Comparison of ENCODE assay signal across 21 cellular contexts in genomic region chr20:30168800-30169138, GRCh38.
"Had no signal": no experiment of that assay in that cellular context is flagged by ENCODE, and none has a peak within 500 bp of the region (broad histone marks: within the 10 kb centered on the region; RNA-seq: fewer than 3 reads in every experiment).

No MANE protein-coding gene starts in this region.

- H3K27me3 Mint-ChIP-seq: naive B cell; stimulated activated naive B cell treated with anti-CD40 and anti-IgM and Interleukin-4, amounts not matched to agents 10 μg/mL and 1 μg/mL and 100 μg/mL, for 72 hours; stimulated activated naive CD8-positive, alpha-beta T cell treated with anti-CD3 and anti-CD28 coated beads, Interleukin-15, Interleukin-2, amounts not matched to agents 100 ng/mL and 50 ng/mL, for 24 hours had no signal

- H3K36me3 ChIP-seq: esophagus squamous epithelium, heart right ventricle, left lung, transverse colon, upper lobe of right lung, uterus had no signal

- H3K36me3 Mint-ChIP-seq: naive B cell; stimulated activated naive B cell treated with anti-CD40 and anti-IgM and Interleukin-4, amounts not matched to agents 10 μg/mL and 1 μg/mL and 100 μg/mL, for 72 hours had no signal

- H3K27ac Mint-ChIP-seq: mesothelial cell of epicardium; nephron; stimulated activated naive B cell treated with anti-CD40 and anti-IgM and Interleukin-4, amounts not matched to agents 10 μg/mL and 1 μg/mL and 100 μg/mL, for 72 hours; stimulated activated naive CD8-positive, alpha-beta T cell treated with anti-CD3 and anti-CD28 coated beads, Interleukin-15, Interleukin-2, amounts not matched to agents 100 ng/mL and 50 ng/mL, for 24 hours had no signal

- H3K4me3 ChIP-seq: coronary artery, esophagus squamous epithelium, left lung, mucosa of descending colon, psoas muscle, skin epidermis, transverse colon, upper lobe of right lung, uterus had no signal

- DNase-seq: dermis blood vessel endothelial cell, esophagus squamous epithelium, glutamatergic neuron, hippocampal formation, mesenchymal stem cell, psoas muscle, transverse colon had no signal

- ATAC-seq: left cardiac atrium, left lung, mucosa of descending colon, psoas muscle, right cardiac atrium, upper lobe of right lung had no signal

- H3K9me3 ChIP-seq: esophagus squamous epithelium, mucosa of descending colon, psoas muscle, transverse colon, upper lobe of right lung had no signal

- H3K27ac ChIP-seq: coronary artery, esophagus squamous epithelium, heart right ventricle, left lung, psoas muscle, skin epidermis, transverse colon, upper lobe of right lung, uterus had no signal

- H3K4me1 ChIP-seq: esophagus squamous epithelium, heart right ventricle, left lung, psoas muscle, transverse colon, upper lobe of right lung, uterus had no signal

- H3K4me1 Mint-ChIP-seq: mesothelial cell of epicardium, nephron had no signal

- H3K27me3 ChIP-seq: esophagus squamous epithelium, left lung, transverse colon, upper lobe of right lung, uterus had no signal

- H3K4me3 Mint-ChIP-seq: mesothelial cell of epicardium; nephron; stimulated activated naive CD8-positive, alpha-beta T cell treated with anti-CD3 and anti-CD28 coated beads, Interleukin-15, Interleukin-2, amounts not matched to agents 100 ng/mL and 50 ng/mL, for 24 hours had no signal
